9 cellular contexts compared by ENCODE assay signal in the genomic region with DNA sequence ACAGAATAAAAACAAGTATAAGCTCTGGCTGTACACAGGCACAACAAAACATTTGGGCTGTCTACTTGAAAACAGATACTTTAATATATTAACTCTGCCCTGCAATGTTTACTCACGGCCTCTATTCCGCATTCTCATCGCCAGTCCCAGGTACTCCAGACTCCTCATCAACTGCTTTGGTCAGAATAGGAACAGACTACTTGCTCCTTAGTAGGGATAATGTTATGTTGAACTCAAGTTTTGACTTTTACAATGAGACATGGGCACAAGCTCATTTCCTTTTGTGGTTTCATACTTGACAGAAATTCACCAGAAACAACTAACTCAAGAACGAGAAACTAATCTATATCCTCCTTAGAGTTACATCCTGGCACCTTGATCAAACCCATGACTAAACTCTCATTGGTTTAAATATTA.
A peak's percentile ranks its signal among the peaks of the same experiment; 100 is the strongest.
DNase-seq lines count a peak whose midpoint lies in the region; ATAC-seq and TF ChIP-seq lines count a peak whose summit lies in the region.
"Had no signal": no experiment of that assay in that cellular context is flagged by ENCODE, and none has a peak within 500 bp of the region (broad histone marks: within the 10 kb centered on the region; RNA-seq: fewer than 3 reads in every experiment).

No MANE protein-coding gene starts in this region.

- intact Hi-C loops in upper lobe of right lung (cut with DNase I), result no loop called here

- peaks cover 46% of the 10 kb centered on the region for H3K36me3 ChIP-seq in upper lobe of right lung

- peaks cover 92% of the 10 kb centered on the region for H3K4me1 Mint-ChIP-seq in activated naive CD4-positive, alpha-beta T cell treated with anti-CD3 and anti-CD28 coated beads, Interleukin-2, amount 50 U/mL, for 24 hours
- H3K4me1 Mint-ChIP-seq in T-helper 2 cell treated with Interferon-gamma antibody and Interleukin-4, amounts not matched to agents 5 μg/mL and 100 μg/mL, for 36 hours (ENCODE audit: low read depth), result peaks cover 45% of the 10 kb centered on the region

- peak overlapping the region; percentile 93 for H3K4me3 Mint-ChIP-seq in activated naive CD4-positive, alpha-beta T cell treated with anti-CD3 and anti-CD28 coated beads, Interleukin-2, amount 50 U/mL, for 24 hours
- peak overlapping the region; percentile 90 for H3K4me3 Mint-ChIP-seq in T-helper 2 cell treated with Interferon-gamma antibody and Interleukin-4, amounts not matched to agents 5 μg/mL and 100 μg/mL, for 36 hours

- H3K9me3 ChIP-seq in upper lobe of right lung, result no peaks in the 10 kb centered on the region

- no peaks in the 10 kb centered on the region for H3K27me3 Mint-ChIP-seq in activated naive CD4-positive, alpha-beta T cell treated with anti-CD3 and anti-CD28 coated beads, Interleukin-2, amount 50 U/mL, for 24 hours
- no peaks in the 10 kb centered on the region for H3K27me3 Mint-ChIP-seq in T-helper 2 cell treated with Interferon-gamma antibody and Interleukin-4, amounts not matched to agents 5 μg/mL and 100 μg/mL, for 36 hours (ENCODE audit: low read depth)

- TF ChIP-seq CTCF in upper lobe of right lung (IDR thresholded peaks at IDR 0.05), result no peak

- no peak for DNase-seq in activated naive CD4-positive, alpha-beta T cell (lab: John Stamatoyannopoulos, UW)
- DNase-seq in T-helper 2 cell treated with Interferon-gamma antibody and Interleukin-4, amounts not matched to agents 5 μg/mL and 100 μg/mL, for 36 hours (ENCODE audit: low spot score), result no peak
- no peak for DNase-seq in upper lobe of right lung
- no peak for DNase-seq in NCI-H226
- no peak for DNase-seq in iPS-NIHi7 (ENCODE audit: extremely low spot score)
- DNase-seq in epidermal melanocyte (ENCODE audit: insufficient read length, low spot score), result no peak

- peak overlapping the region; percentile 24 for H3K4me3 ChIP-seq in upper lobe of right lung

- peak overlapping the region; percentile 56 for H3K27ac ChIP-seq in upper lobe of right lung
- H3K27ac ChIP-seq: C4-2B had no signal

- peak overlapping the region; percentile 99 for H3K27ac Mint-ChIP-seq in activated naive CD4-positive, alpha-beta T cell treated with anti-CD3 and anti-CD28 coated beads, Interleukin-2, amount 50 U/mL, for 24 hours
- peak overlapping the region; percentile 99 for H3K27ac Mint-ChIP-seq in T-helper 2 cell treated with Interferon-gamma antibody and Interleukin-4, amounts not matched to agents 5 μg/mL and 100 μg/mL, for 36 hours

- peak; percentile 77 for ATAC-seq in HG02981 (IDR thresholded peaks at IDR 0.05; ENCODE audit: unreplicated experiment)
- no peak for ATAC-seq in upper lobe of right lung

- H3K27me3 ChIP-seq in upper lobe of right lung, result no peaks in the 10 kb centered on the region

- H3K36me3 Mint-ChIP-seq in activated naive CD4-positive, alpha-beta T cell treated with anti-CD3 and anti-CD28 coated beads, Interleukin-2, amount 50 U/mL, for 24 hours, result peaks cover 14% of the 10 kb centered on the region
- peaks cover 45% of the 10 kb centered on the region for H3K36me3 Mint-ChIP-seq in T-helper 2 cell treated with Interferon-gamma antibody and Interleukin-4, amounts not matched to agents 5 μg/mL and 100 μg/mL, for 36 hours (ENCODE audit: low read depth)

- H3K4me1 ChIP-seq in upper lobe of right lung, result no peaks in the 10 kb centered on the region

- H3K9me3 Mint-ChIP-seq in activated naive CD4-positive, alpha-beta T cell treated with anti-CD3 and anti-CD28 coated beads, Interleukin-2, amount 50 U/mL, for 24 hours, result no peaks in the 10 kb centered on the region
- H3K9me3 Mint-ChIP-seq in T-helper 2 cell treated with Interferon-gamma antibody and Interleukin-4, amounts not matched to agents 5 μg/mL and 100 μg/mL, for 36 hours, result no peaks in the 10 kb centered on the region
